1 cellular context compared by ENCODE assay signal in genomic region chr2:60439219-60439974, GRCh38.
A peak's percentile ranks its signal among the peaks of the same experiment; 100 is the strongest.
TF ChIP-seq lines count a peak whose summit lies in the region.

No MANE protein-coding gene starts in this region.

TF ChIP-seq in GM12878, 131 proteins besides CTCF, POLR2A, EP300 and RAD21 (continued from another document and continues in another):
- TF ChIP-seq ELK1 (IDR thresholded peaks at IDR 0.05; ENCODE audit: low read depth, low read length) (no peak), PAX5 (IDR thresholded peaks at IDR 0.05; ENCODE audit: borderline replicate concordance, low read depth, low read length) (peak; percentile 92), ASH2L (IDR thresholded peaks at IDR 0.05; ENCODE audit: borderline replicate concordance, low read depth) (no peak), CREM (IDR thresholded peaks at IDR 0.05; ENCODE audit: low read depth) (peak; percentile 74), BCL11A (IDR thresholded peaks at IDR 0.05; ENCODE audit: low read depth, low read length) (peak; percentile 98), GABPA (IDR thresholded peaks at IDR 0.05; ENCODE audit: low read depth) (no peak), POLR2AphosphoS5 (IDR thresholded peaks at IDR 0.05; ENCODE audit: low read length) (peak; percentile 74), SMAD5 (IDR thresholded peaks at IDR 0.05; ENCODE audit: low read depth) (no peak), IKZF1 (conservative IDR thresholded peaks at IDR 0.05) (peak; percentile 94), ETV6 (conservative IDR thresholded peaks at IDR 0.05 in 1 of 2, IDR thresholded peaks at IDR 0.05 in 1 of 2; ENCODE audit: borderline replicate concordance in 1 of 2, low read depth in 1 of 2) (peak in 1 of 2 experiments; percentile 88; a peak in 2 of 4 replicates), ATF3 (IDR thresholded peaks at IDR 0.05; ENCODE audit: borderline replicate concordance, extremely low read depth, low read depth, low read length) (no peak), ESRRA (IDR thresholded peaks at IDR 0.05; ENCODE audit: low read length) (no peak), IRF4 (IDR thresholded peaks at IDR 0.05; ENCODE audit: low read depth, low read length) (peak; percentile 99), HDAC6 (IDR thresholded peaks at IDR 0.05; ENCODE audit: unreplicated experiment) (no peak), HDGF (IDR thresholded peaks at IDR 0.05) (peak; percentile 43; the same call in 1 of the 2 replicates), ZBTB4 (CRISPR knock-in tag; IDR thresholded peaks at IDR 0.05) (no peak), SMC3 (IDR thresholded peaks at IDR 0.05; ENCODE audit: borderline replicate concordance, low read length) (peak; percentile 36; the same call in 1 of the 2 replicates), NR2C1 (IDR thresholded peaks at IDR 0.05) (no peak), SUPT20H (IDR thresholded peaks at IDR 0.05; ENCODE audit: borderline replicate concordance, control insufficient read depth, low read depth, low read length) (no peak), SPI1 (IDR thresholded peaks at IDR 0.05; ENCODE audit: borderline replicate concordance, insufficient read depth, low read depth, low read length) (peak; percentile 100), CHD2 (IDR thresholded peaks at IDR 0.05; ENCODE audit: borderline replicate concordance, low read depth, low read length) (peak; percentile 65; the same call in 1 of the 2 replicates), RAD51 (IDR thresholded peaks at IDR 0.05) (no peak), SIN3A (IDR thresholded peaks at IDR 0.05; ENCODE audit: low read depth, low read length) (no peak), RELA (IDR thresholded peaks at IDR 0.05; ENCODE audit: borderline replicate concordance, partially characterized antibody) (peak; percentile 24), CREB1 (IDR thresholded peaks at IDR 0.05; ENCODE audit: low read depth) (peak; percentile 69), E2F8 (IDR thresholded peaks at IDR 0.05; ENCODE audit: low read depth, partially characterized antibody) (no peak), E4F1 (IDR thresholded peaks at IDR 0.05; ENCODE audit: borderline replicate concordance, partially characterized antibody) (no peak), EED (IDR thresholded peaks at IDR 0.05; ENCODE audit: low read depth) (peak; percentile 98), POLR2AphosphoS2 (IDR thresholded peaks at IDR 0.05; ENCODE audit: low read depth, low read length) (no peak), SMAD1 (IDR thresholded peaks at IDR 0.05; ENCODE audit: low read depth, partially characterized antibody) (no peak), REST (IDR thresholded peaks at IDR 0.05; ENCODE audit: low read depth, low read length) (no peak), ZNF217 (IDR thresholded peaks at IDR 0.05) (0 out of 2 replicates have a peak, but pooled peaks have one; percentile 26), NR2F1 (conservative IDR thresholded peaks at IDR 0.05) (peak; percentile 57; the same call in 1 of the 2 replicates), NFIC (IDR thresholded peaks at IDR 0.05; ENCODE audit: low read depth, low read length) (peak; percentile 78), STAT3 (IDR thresholded peaks at IDR 0.05; ENCODE audit: low read depth, low read length) (0 out of 2 replicates have a peak, but pooled peaks have one; percentile 56), ZNF592 (IDR thresholded peaks at IDR 0.05) (0 out of 2 replicates have a peak, but pooled peaks have one; percentile 22), BACH1 (IDR thresholded peaks at IDR 0.05; ENCODE audit: borderline replicate concordance) (peak; percentile 93), NBN (IDR thresholded peaks at IDR 0.05) (peak; percentile 94), ZNF274 (IDR thresholded peaks at IDR 0.05; ENCODE audit: insufficient read depth, insufficient read length) (no peak)
- TF ChIP-seq, protein P1, sequence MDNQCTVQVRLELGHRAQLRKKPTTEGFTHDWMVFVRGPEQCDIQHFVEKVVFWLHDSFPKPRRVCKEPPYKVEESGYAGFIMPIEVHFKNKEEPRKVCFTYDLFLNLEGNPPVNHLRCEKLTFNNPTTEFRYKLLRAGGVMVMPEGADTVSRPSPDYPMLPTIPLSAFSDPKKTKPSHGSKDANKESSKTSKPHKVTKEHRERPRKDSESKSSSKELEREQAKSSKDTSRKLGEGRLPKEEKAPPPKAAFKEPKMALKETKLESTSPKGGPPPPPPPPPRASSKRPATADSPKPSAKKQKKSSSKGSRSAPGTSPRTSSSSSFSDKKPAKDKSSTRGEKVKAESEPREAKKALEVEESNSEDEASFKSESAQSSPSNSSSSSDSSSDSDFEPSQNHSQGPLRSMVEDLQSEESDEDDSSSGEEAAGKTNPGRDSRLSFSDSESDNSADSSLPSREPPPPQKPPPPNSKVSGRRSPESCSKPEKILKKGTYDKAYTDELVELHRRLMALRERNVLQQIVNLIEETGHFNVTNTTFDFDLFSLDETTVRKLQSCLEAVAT (IDR thresholded peaks at IDR 0.05) = peak; percentile 68
